ENCODE assay signal across 19 cellular contexts in the genomic region with DNA sequence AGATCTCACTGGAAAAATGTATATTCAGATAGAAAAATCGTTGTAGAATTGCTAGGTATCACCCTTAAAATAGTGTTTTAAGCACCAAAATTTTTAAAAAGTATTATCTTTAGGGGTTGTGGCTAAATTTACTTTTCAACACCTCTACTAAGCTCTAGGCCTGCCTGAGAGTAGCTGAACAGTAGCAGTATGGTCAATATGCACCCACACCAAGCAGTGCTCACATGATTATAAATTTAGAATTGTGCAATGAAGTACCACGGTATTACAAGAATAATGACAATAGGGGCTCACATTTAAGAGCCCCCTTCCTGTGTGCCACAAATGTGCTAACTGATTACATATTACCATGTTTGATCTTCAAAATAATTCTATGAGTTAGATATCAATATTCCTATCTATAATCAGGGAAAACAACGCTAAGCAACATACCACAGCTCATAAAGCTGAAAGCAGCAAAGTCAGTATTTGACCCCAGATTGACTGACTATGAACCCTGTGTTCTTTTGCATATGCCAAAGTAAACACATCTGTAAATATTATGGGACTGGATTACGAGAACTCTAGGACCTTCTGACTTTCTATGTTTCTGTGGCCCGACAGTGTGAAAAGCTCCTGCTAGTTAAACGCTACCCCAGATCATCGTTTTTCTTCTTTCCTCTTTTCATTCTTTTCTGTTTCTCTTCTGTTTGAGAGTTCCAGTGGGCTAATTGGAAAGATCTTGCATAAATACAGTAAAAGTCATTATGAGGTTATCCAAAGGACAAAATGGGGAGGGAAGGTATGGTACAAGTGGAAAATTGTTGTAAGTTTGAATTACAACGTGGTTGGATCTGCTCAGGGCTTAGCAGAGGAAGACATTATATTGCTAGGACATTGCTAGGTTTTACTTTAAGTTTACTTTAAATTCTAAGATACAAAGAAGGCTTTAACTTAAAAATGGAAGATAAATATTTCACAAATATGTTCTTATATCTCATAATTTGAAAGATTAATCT.
DNase-seq lines count a peak whose midpoint lies in the region; ATAC-seq and TF ChIP-seq lines count a peak whose summit lies in the region.
"Had no signal": no experiment of that assay in that cellular context is flagged by ENCODE, and none has a peak within 500 bp of the region (broad histone marks: within the 10 kb centered on the region; RNA-seq: fewer than 3 reads in every experiment).

No MANE protein-coding gene starts in this region.

- no peak for TF ChIP-seq CTCF in heart left ventricle (IDR thresholded peaks at IDR 0.05)
- no peak for TF ChIP-seq CTCF in fibroblast of villous mesenchyme (IDR thresholded peaks at IDR 0.05; ENCODE audit: insufficient read depth, low read depth, low read length)
- no peak for TF ChIP-seq CTCF in nephron (IDR thresholded peaks at IDR 0.05; ENCODE audit: unreplicated experiment in 3 of 3)
- no peak for TF ChIP-seq CTCF in tibial artery (IDR thresholded peaks at IDR 0.05)

- whole genome bisulfite sequencing in heart left ventricle, 4 donors: 61 to 73% (median 66%) methylated on average over 8 of the region's 8 CpGs

- H3K4me3 Mint-ChIP-seq in nephron: peak overlapping the region in 1 of 3 experiments; percentile 6
- H3K4me3 Mint-ChIP-seq: B cell had no signal

- no peaks in the 10 kb centered on the region for H3K36me3 Mint-ChIP-seq in nephron (ENCODE audit: low read depth)

- H3K36me3 ChIP-seq in heart left ventricle (no peaks in the 10 kb centered on the region), tibial artery (no peaks in the 10 kb centered on the region)
- H3K36me3 ChIP-seq: Peyer's patch had no signal

- DNase-seq in heart left ventricle (no peak), left cardiac atrium (no peak), fibroblast of villous mesenchyme (ENCODE audit: low read depth) (peak; percentile 25), tibial artery (no peak), NCI-H774 (lab: John Stamatoyannopoulos, UW) (no peak), amniotic stem cell (lab: John Stamatoyannopoulos, UW) (no peak)
- DNase-seq: 8988T, DMS 273 treated with DMSO at 0.1 percent for 48 hours, DND-41, NCI-H1048, NCI-H146, NCI-H2081 treated with DMSO at 0.1 percent for 48 hours, NCI-H446 treated with DMSO at 0.1 percent for 48 hours, NCI-H69, Peyer's patch had no signal

- peaks cover 39% of the 10 kb centered on the region for H3K4me1 Mint-ChIP-seq in nephron
- H3K4me1 Mint-ChIP-seq: B cell had no signal

- intact Hi-C loops in heart left ventricle (cut with DNase I) (no loop called here), left cardiac atrium (cut with DNase I) (no loop called here), tibial artery (cut with DNase I; ENCODE audit: low total_unique reads) (no loop called here)

- H3K4me1 ChIP-seq in heart left ventricle (no peaks in the 10 kb centered on the region), tibial artery (peaks cover 0 to 32% (median 0%) of the 10 kb centered on the region in 4 donors)
- H3K4me1 ChIP-seq: Peyer's patch had no signal

- H3K4me3 ChIP-seq in heart left ventricle: no peak overlapping the region
- no peak overlapping the region for H3K4me3 ChIP-seq in fibroblast of villous mesenchyme (ENCODE audit: low read depth, low read length)
- no peak overlapping the region for H3K4me3 ChIP-seq in tibial artery
- H3K4me3 ChIP-seq: Peyer's patch had no signal

- H3K27me3 Mint-ChIP-seq in nephron (ENCODE audit: low read depth): no peaks in the 10 kb centered on the region
- H3K27me3 Mint-ChIP-seq: B cell had no signal

- no peaks in the 10 kb centered on the region for H3K9me3 ChIP-seq in heart left ventricle
- no peaks in the 10 kb centered on the region for H3K9me3 ChIP-seq in tibial artery
- H3K9me3 ChIP-seq: Peyer's patch had no signal

- no peak overlapping the region for H3K27ac ChIP-seq in heart left ventricle
- peak overlapping the region; percentile 42 to 46 for H3K27ac ChIP-seq in tibial artery
- H3K27ac ChIP-seq: KMS-11, Peyer's patch had no signal

- H3K27me3 ChIP-seq in heart left ventricle (no peaks in the 10 kb centered on the region), tibial artery (no peaks in the 10 kb centered on the region)
- H3K27me3 ChIP-seq: Peyer's patch had no signal

- peaks cover 2% of the 10 kb centered on the region for H3K9me3 Mint-ChIP-seq in nephron

- peak; percentile 33 to 55 (median 52) for ATAC-seq in heart left ventricle
- ATAC-seq in left cardiac atrium: no peak
- no peak for ATAC-seq in HG02759 (IDR thresholded peaks at IDR 0.05; ENCODE audit: unreplicated experiment)

- H3K27ac Mint-ChIP-seq in nephron: peak overlapping the region; percentile 81 to 82 (median 81)
- H3K27ac Mint-ChIP-seq: B cell had no signal

- TF ChIP-seq POLR2A in heart left ventricle (IDR thresholded peaks at IDR 0.05): no peak

Comparison
In these comparisons a context has a peak if more than half of its experiments do, and no peak if none do; other contexts are left out.
1. ATAC-seq: peak in heart left ventricle (4 of 4); none in left cardiac atrium (0 of 2) and HG02759 (single experiment).
2. H3K27ac ChIP-seq: peak in tibial artery (2 of 2); none in heart left ventricle (0 of 12).